In genomic region chr10:71308244-71308643, GRCh38 we compare ENCODE assay signal across 22 cellular contexts.
"Had no signal": no experiment of that assay in that cellular context is flagged by ENCODE, and none has a peak within 500 bp of the region (broad histone marks: within the 10 kb centered on the region; RNA-seq: fewer than 3 reads in every experiment).

No MANE protein-coding gene starts in this region.

- H3K27me3 ChIP-seq: MG63, SJCRH30 had no signal

- H3K9me3 ChIP-seq: MG63, SJCRH30 had no signal

- DNase-seq: IMR-90, Karpas-422, KG1, MG63, NCI-H1092, NCI-H1105 treated with DMSO at 0.1 percent for 48 hours, NCI-H1436, NCI-H187, NCI-H2029, NCI-H2081 treated with DMSO at 0.1 percent for 48 hours, NCI-H2171, NCI-H226, NCI-H446, NCI-H510A, NCI-H524 treated with DMSO at 0.1 percent for 48 hours, NCI-H69, NCI-H774, SHP77 treated with DMSO at 0.1 percent for 48 hours, SJCRH30 had no signal

- ATAC-seq: Panc1, SK-N-SH treated with all-trans-retinoic acid at 6 μM for 48 hours had no signal

- H3K27ac ChIP-seq: RWPE1, SJCRH30 had no signal

- H3K36me3 ChIP-seq: MG63, SJCRH30 had no signal

- H3K4me3 ChIP-seq: MG63, SJCRH30 had no signal
